In genomic region chr3:164730810-164731209, GRCh38 we compare ENCODE assay signal across 1 cellular context.
TF ChIP-seq lines count a peak whose summit lies in the region.

No MANE protein-coding gene starts in this region.

TF ChIP-seq in neural cell, 6 proteins besides CTCF, POLR2A, EP300 and RAD21 (continued from another document):
- TF ChIP-seq SMC3 (conservative IDR thresholded peaks at IDR 0.05; ENCODE audit: poor library complexity) (no peak), POLR2AphosphoS5 (IDR thresholded peaks at IDR 0.05) (peak; percentile 96)
TF ChIP-seq in neural cell: peak in this region for 3.
